18 cellular contexts compared by ENCODE assay signal in the genomic region with DNA sequence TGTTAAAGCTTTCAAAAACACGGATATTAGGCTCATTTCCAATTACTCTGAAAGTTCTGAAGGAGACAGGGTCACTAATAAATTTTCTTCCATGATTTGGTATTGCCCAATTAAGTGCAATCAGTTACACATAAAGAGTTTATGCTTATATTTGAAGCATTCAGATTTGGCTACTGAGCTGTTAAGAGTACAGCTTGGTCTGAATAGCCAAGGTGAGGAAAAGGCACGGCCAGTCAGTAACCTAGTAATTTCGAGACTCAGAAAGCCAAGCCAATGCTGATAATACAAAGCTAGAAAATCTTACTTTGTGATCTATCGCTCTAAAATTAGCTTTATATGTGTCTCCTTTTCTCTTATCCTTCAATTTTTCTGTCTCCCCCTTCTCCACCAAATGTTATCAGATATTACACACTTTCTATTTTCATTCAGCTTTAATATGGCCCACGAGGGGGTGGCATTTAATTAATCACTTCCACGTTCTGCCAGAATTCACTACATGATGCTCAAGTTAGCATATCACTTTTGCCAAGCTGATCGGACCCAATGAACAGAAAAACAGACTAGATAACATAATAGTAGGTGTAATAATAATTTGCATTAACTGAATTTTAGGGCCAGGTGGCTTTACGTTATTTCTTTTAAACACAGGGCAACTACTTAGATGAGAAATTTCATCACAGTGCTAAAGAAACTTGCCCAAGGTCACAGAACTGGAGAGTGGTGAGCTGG.
"Had no signal": no experiment of that assay in that cellular context is flagged by ENCODE, and none has a peak within 500 bp of the region (broad histone marks: within the 10 kb centered on the region; RNA-seq: fewer than 3 reads in every experiment).

No MANE protein-coding gene starts in this region.

- H3K27me3 ChIP-seq: heart right ventricle, ovary, right atrium auricular region, sigmoid colon, transverse colon had no signal

- H3K36me3 ChIP-seq: heart right ventricle, ovary, right atrium auricular region, sigmoid colon, thoracic aorta, transverse colon had no signal

- H3K27ac Mint-ChIP-seq: endodermal cell; naive thymus-derived CD4-positive, alpha-beta T cell; stimulated activated naive B cell treated with anti-CD40 and anti-IgM and Interleukin-4, amounts not matched to agents 10 μg/mL and 1 μg/mL and 100 μg/mL, for 72 hours; stimulated activated naive CD8-positive, alpha-beta T cell treated with anti-CD3 and anti-CD28 coated beads, Interleukin-15, amount 100 ng/mL, for 72 hours had no signal

- H3K27ac ChIP-seq: coronary artery, ovary, right atrium auricular region, sigmoid colon, thoracic aorta, transverse colon had no signal

- H3K4me3 Mint-ChIP-seq: endodermal cell; naive thymus-derived CD4-positive, alpha-beta T cell; neural crest cell; stimulated activated naive B cell treated with anti-CD40 and anti-IgM and Interleukin-4, amounts not matched to agents 10 μg/mL and 1 μg/mL and 100 μg/mL, for 72 hours; stimulated activated naive CD8-positive, alpha-beta T cell treated with anti-CD3 and anti-CD28 coated beads, Interleukin-15, amount 100 ng/mL, for 72 hours had no signal

- H3K4me1 Mint-ChIP-seq: endodermal cell; naive thymus-derived CD4-positive, alpha-beta T cell had no signal

- H3K4me3 ChIP-seq: coronary artery, heart right ventricle, ovary, right atrium auricular region, sigmoid colon, skin epidermis, thoracic aorta, transverse colon had no signal

- H3K27me3 Mint-ChIP-seq: stimulated activated naive B cell treated with anti-CD40 and anti-IgM and Interleukin-4, amounts not matched to agents 10 μg/mL and 1 μg/mL and 100 μg/mL, for 72 hours; stimulated activated naive CD8-positive, alpha-beta T cell treated with anti-CD3 and anti-CD28 coated beads, Interleukin-15, amount 100 ng/mL, for 72 hours had no signal

- H3K9me3 ChIP-seq: ovary, sigmoid colon, thoracic aorta, transverse colon had no signal

- H3K36me3 Mint-ChIP-seq: naive thymus-derived CD4-positive, alpha-beta T cell had no signal

- DNase-seq: effector CD4-positive, alpha-beta T cell; endodermal cell; heart right ventricle; hypothalamus; kidney glomerular epithelial cell; naive thymus-derived CD4-positive, alpha-beta T cell; ovary; sigmoid colon; stimulated activated CD4-positive, alpha-beta T cell treated with anti-CD3 and anti-CD28 coated beads, Interleukin-2, amount 100 ng/mL, for 24 hours; stimulated activated CD4-positive, alpha-beta T cell treated with anti-CD3 and anti-CD28 coated beads, Interleukin-4, amount 100 ng/mL, for 4 hours; stimulated activated naive B cell treated with anti-CD40 and anti-IgM and Interleukin-4, amounts not matched to agents 10 μg/mL and 1 μg/mL and 100 μg/mL, for 72 hours; stimulated activated naive CD8-positive, alpha-beta T cell treated with anti-CD3 and anti-CD28 coated beads, Interleukin-15, amount 100 ng/mL, for 72 hours; transverse colon had no signal

- ATAC-seq: heart right ventricle; naive thymus-derived CD4-positive, alpha-beta T cell; stimulated activated naive B cell treated with anti-CD40 and anti-IgM and Interleukin-4, amounts not matched to agents 10 μg/mL and 1 μg/mL and 100 μg/mL, for 72 hours; stimulated activated naive CD8-positive, alpha-beta T cell treated with anti-CD3 and anti-CD28 coated beads, Interleukin-15, amount 100 ng/mL, for 72 hours had no signal
